In the genomic region with DNA sequence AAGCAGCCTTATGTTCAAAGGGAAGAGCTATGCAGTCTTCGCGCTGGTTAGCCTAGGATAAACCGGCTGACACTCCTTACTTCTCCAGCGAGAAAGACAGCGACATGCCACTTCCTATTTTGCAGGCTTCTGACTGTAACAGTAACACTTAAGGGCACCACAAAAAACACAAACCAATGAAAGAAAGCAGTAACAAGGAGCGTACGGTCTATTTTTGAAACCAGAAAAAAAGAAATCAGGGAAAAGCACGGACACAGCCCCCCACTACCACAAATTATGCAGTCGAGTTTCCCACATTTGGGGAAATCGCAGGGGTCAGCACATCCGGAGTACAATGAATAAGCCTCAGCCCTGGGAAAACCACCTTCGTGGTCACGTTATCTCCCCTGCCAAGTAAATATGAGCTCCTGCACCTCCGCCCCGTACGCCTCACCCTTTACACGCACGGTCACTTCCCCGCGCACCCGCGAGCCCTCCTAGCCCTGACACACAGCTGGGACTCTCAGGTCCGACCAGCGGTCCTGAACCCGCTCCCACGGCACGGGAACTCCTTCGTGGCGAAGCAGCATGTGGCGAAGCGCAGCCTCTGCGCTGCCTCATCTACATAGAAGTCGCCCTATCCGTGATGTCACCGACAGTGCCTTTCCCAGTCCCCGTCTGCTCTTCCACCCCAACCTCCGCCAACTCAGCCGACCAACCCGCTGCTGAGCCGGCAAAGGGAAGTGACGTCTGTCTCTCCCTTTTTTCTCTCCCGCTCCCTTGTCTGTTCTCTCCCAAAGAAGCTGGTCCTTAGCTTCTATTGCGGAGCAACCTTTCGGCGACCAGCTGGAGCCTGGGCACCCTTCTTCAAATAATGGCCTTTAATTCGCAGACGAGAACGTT, we compare ENCODE assay signal across 8 cellular contexts. TPM values are rescaled to one million over a fixed set of nuclear protein-coding genes. Genes with fewer than 3 reads are reported as not detected.
DNase-seq lines count a peak whose midpoint lies in the region; ATAC-seq and TF ChIP-seq lines count a peak whose summit lies in the region.

No MANE protein-coding gene starts in this region.

- H3K4me2 ChIP-seq in PC-9, result no peak overlapping the region; the same call in 1 of the 2 replicates

- no peaks in the 10 kb centered on the region for H3K9me3 ChIP-seq in PC-9 (ENCODE audit: insufficient read depth, low read depth)

- H3K27me3 ChIP-seq in PC-9 (ENCODE audit: insufficient read depth, low read depth), result peaks cover 25% of the 10 kb centered on the region

- DNase-seq in NCI-H82 (lab: John Stamatoyannopoulos, UW) (peak; percentile 99), activated T-cell treated with anti-CD3 and anti-CD28 coated beads for 24 hours (ENCODE audit: low read depth) (peak; percentile 80), epidermal melanocyte (ENCODE audit: insufficient read length, low spot score) (peak; percentile 54), midbrain (lab: John Stamatoyannopoulos, UW) (peak; percentile 93), PC-9 (no peak)
- DNase-seq in stimulated activated CD8-positive, alpha-beta memory T cell treated with anti-CD3 and anti-CD28 coated beads, Interleukin-4, amount 100 ng/mL, for 24 hours (ENCODE audit: low read depth), result peak; percentile 59

- POLR2A ChIA-PET in PC-9 (lab: Charles Lee; ENCODE audit: unreplicated experiment), result no interaction called here

- H3K79me2 ChIP-seq in PC-9 (ENCODE audit: low read depth), result no peaks in the 10 kb centered on the region

- no peak overlapping the region for H3K4me3 ChIP-seq in PC-9

- H3K4me1 ChIP-seq in PC-9 (replicated peaks; ENCODE audit: insufficient read depth), result no peaks in the 10 kb centered on the region

- no peaks in the 10 kb centered on the region for H3K9me2 ChIP-seq in PC-9 (ENCODE audit: insufficient read depth)

- CTCF ChIA-PET in PC-9 (lab: Charles Lee), result no interaction called here

- no peak overlapping the region for H2AFZ ChIP-seq in PC-9

- H3K27ac ChIP-seq in PC-9, result no peak overlapping the region

- no peaks in the 10 kb centered on the region for H3F3A ChIP-seq in PC-9 (ENCODE audit: insufficient read depth, low read depth)

- ATAC-seq in GM18498 (IDR thresholded peaks at IDR 0.05; ENCODE audit: unreplicated experiment) (peak; percentile 74), HG02973 (IDR thresholded peaks at IDR 0.05; ENCODE audit: unreplicated experiment) (peak; percentile 63)

- no peak for TF ChIP-seq CTCF in PC-9 (conservative IDR thresholded peaks at IDR 0.05)

- intact Hi-C loops in PC-9 (cut with micrococcal nuclease; ENCODE audit: unreplicated experiment), result no loop called here

- BruUV-seq in PC-9 (replicated peaks; lab: Mats Ljungman, UMichigan), result no TSS peak

- H3K36me3 ChIP-seq in PC-9 (ENCODE audit: low read depth), result no peaks in the 10 kb centered on the region

- no peaks in the 10 kb centered on the region for H4K20me1 ChIP-seq in PC-9 (ENCODE audit: insufficient read depth)

RNA-seq across cellular contexts. Expression of a gene that starts 40.9 kb away (rescaled TPM):
- total RNA-seq in PC-9 (2021), result not detected in 2 replicates

Comparison
In these comparisons a context has a peak if more than half of its experiments do, and no peak if none do; other contexts are left out.
1. DNase-seq: peak in NCI-H82 (single experiment), activated T-cell treated with anti-CD3 and anti-CD28 coated beads for 24 hours (single experiment), epidermal melanocyte (single experiment), midbrain (single experiment) and stimulated activated CD8-positive, alpha-beta memory T cell treated with anti-CD3 and anti-CD28 coated beads, Interleukin-4, amount 100 ng/mL, for 24 hours (single experiment); none in PC-9 (0 of 2).